Comparison of ENCODE assay signal across 25 cellular contexts in the genomic region with DNA sequence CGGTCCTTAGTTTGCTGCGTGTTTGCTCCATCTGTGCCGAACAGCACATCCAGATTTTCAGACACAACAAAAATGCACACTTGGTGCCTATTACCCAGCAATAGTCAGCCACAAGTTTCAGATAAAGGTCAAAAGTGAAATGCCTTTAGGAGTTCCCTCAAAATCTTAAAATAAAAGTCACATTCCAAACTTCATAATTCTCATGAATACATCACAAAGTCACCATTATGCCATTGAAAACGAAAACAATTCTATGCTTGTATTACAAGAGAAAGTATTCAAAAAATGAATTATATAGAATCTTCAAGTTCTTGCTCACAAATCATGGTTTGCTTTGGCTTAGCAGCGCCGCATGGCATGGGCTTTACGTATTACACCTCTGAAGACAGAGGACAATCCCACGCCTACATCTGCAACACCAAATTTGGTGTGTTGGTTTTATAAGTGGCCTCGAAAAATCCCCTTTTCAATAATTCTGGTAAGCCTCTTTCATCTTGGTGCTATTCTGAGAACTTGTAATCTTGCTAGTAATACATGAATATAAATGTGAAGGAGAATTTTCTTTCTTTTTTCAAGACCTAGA. TPM values are rescaled to one million over a fixed set of nuclear protein-coding genes. Genes with fewer than 3 reads are reported as not detected.
DNase-seq lines count a peak whose midpoint lies in the region; ATAC-seq lines count a peak whose summit lies in the region.
"Had no signal": no experiment of that assay in that cellular context is flagged by ENCODE, and none has a peak within 500 bp of the region (broad histone marks: within the 10 kb centered on the region; RNA-seq: fewer than 3 reads in every experiment).

No MANE protein-coding gene starts in this region.

- H3K9me3 Mint-ChIP-seq in activated naive CD4-positive, alpha-beta T cell treated with anti-CD3 and anti-CD28 coated beads for 36 hours, result no peaks in the 10 kb centered on the region
- H3K9me3 Mint-ChIP-seq in activated T-helper 1 cell treated with anti-CD3 and anti-CD28 coated beads, Interleukin-12 subunit alpha, Interleukin-12 subunit beta, Interleukin-2, Interleukin-4 antibody, amounts not matched to agents 30 ng/mL and 10 ng/mL and 1 ng/mL, durations not matched to agents 14 hours and 24 hours and 36 hours, result peaks cover 4% of the 10 kb centered on the region
- H3K9me3 Mint-ChIP-seq: activated naive CD4-positive, alpha-beta T cell treated with anti-CD3 and anti-CD28 coated beads, Interleukin-2, amount 10 ng/mL, durations not matched to agents 7 days and 5 days; mesothelial cell of epicardium; nephron progenitor cell had no signal

- H3K27me3 Mint-ChIP-seq in activated naive CD4-positive, alpha-beta T cell treated with anti-CD3 and anti-CD28 coated beads for 36 hours (ENCODE audit: low read depth), result peaks cover 16% of the 10 kb centered on the region
- H3K27me3 Mint-ChIP-seq in activated T-helper 1 cell treated with anti-CD3 and anti-CD28 coated beads, Interleukin-12 subunit alpha, Interleukin-12 subunit beta, Interleukin-2, Interleukin-4 antibody, amounts not matched to agents 30 ng/mL and 10 ng/mL and 1 ng/mL, durations not matched to agents 14 hours and 24 hours and 36 hours (ENCODE audit: insufficient read depth), result peaks cover 6% of the 10 kb centered on the region

- no peak overlapping the region for H3K27ac Mint-ChIP-seq in activated naive CD4-positive, alpha-beta T cell treated with anti-CD3 and anti-CD28 coated beads for 36 hours
- H3K27ac Mint-ChIP-seq in activated T-helper 1 cell treated with anti-CD3 and anti-CD28 coated beads, Interleukin-12 subunit alpha, Interleukin-12 subunit beta, Interleukin-2, Interleukin-4 antibody, amounts not matched to agents 30 ng/mL and 10 ng/mL and 1 ng/mL, durations not matched to agents 14 hours and 24 hours and 36 hours, result no peak overlapping the region
- H3K27ac Mint-ChIP-seq: activated naive CD4-positive, alpha-beta T cell treated with anti-CD3 and anti-CD28 coated beads, Interleukin-2, amount 10 ng/mL, durations not matched to agents 7 days and 5 days; mesothelial cell of epicardium; nephron progenitor cell had no signal

- H3K9me3 ChIP-seq in muscle layer of colon (ENCODE audit: low read length), result no peaks in the 10 kb centered on the region
- no peaks in the 10 kb centered on the region for H3K9me3 ChIP-seq in subcutaneous abdominal adipose tissue (ENCODE audit: control insufficient read depth in 5 of 5, low read length in 5 of 5)

- H3K27ac ChIP-seq in muscle layer of colon (ENCODE audit: low read depth, low read length) (peak overlapping the region; percentile 71), subcutaneous abdominal adipose tissue (ENCODE audit: low read depth, low read length) (peak overlapping the region; percentile 82)
- H3K27ac ChIP-seq: BLaER1 treated with 17β-estradiol and CSF1 and Interleukin-3, amounts not matched to agents 10 nM and 100 nM had no signal

- H3K27me3 ChIP-seq in muscle layer of colon (ENCODE audit: control insufficient read depth in 1 of 2, insufficient read depth in 2 of 2, low read length in 2 of 2), result no peaks in the 10 kb centered on the region
- no peaks in the 10 kb centered on the region for H3K27me3 ChIP-seq in subcutaneous abdominal adipose tissue (ENCODE audit: control insufficient read depth in 5 of 5, insufficient read depth in 4 of 5, low read length in 5 of 5)
- H3K27me3 ChIP-seq: BLaER1 treated with 17β-estradiol and CSF1 and Interleukin-3, amounts not matched to agents 10 nM and 100 nM had no signal

- CTCF ChIA-PET in activated naive CD4-positive, alpha-beta T cell treated with anti-CD3 and anti-CD28 coated beads for 36 hours (lab: Charles Lee), result no interaction called here

- H3K9ac ChIP-seq in muscle layer of colon (ENCODE audit: low read length) (no peak overlapping the region), subcutaneous abdominal adipose tissue (ENCODE audit: low read length in 5 of 5) (peak overlapping the region in 3 of 5 donors; percentile 20 to 84 (median 49))
- H3K9ac ChIP-seq: BLaER1 treated with 17β-estradiol and CSF1 and Interleukin-3, amounts not matched to agents 10 nM and 100 nM had no signal

- H3K4me3 ChIP-seq in muscle layer of colon (ENCODE audit: low read depth in 1 of 2, low read length in 2 of 2), result no peak overlapping the region
- no peak overlapping the region for H3K4me3 ChIP-seq in subcutaneous abdominal adipose tissue (ENCODE audit: low read depth in 1 of 5, low read length in 5 of 5)
- H3K4me3 ChIP-seq: BLaER1 treated with 17β-estradiol and CSF1 and Interleukin-3, amounts not matched to agents 10 nM and 100 nM had no signal

- no peaks in the 10 kb centered on the region for H3K36me3 Mint-ChIP-seq in activated naive CD4-positive, alpha-beta T cell treated with anti-CD3 and anti-CD28 coated beads for 36 hours (ENCODE audit: low read depth)
- H3K36me3 Mint-ChIP-seq in activated T-helper 1 cell treated with anti-CD3 and anti-CD28 coated beads, Interleukin-12 subunit alpha, Interleukin-12 subunit beta, Interleukin-2, Interleukin-4 antibody, amounts not matched to agents 30 ng/mL and 10 ng/mL and 1 ng/mL, durations not matched to agents 14 hours and 24 hours and 36 hours (ENCODE audit: low read depth), result no peaks in the 10 kb centered on the region
- H3K36me3 Mint-ChIP-seq: activated naive CD4-positive, alpha-beta T cell treated with anti-CD3 and anti-CD28 coated beads, Interleukin-2, amount 10 ng/mL, durations not matched to agents 7 days and 5 days; mesothelial cell of epicardium had no signal

- peaks cover 11% of the 10 kb centered on the region for H3K4me1 Mint-ChIP-seq in activated naive CD4-positive, alpha-beta T cell treated with anti-CD3 and anti-CD28 coated beads for 36 hours (ENCODE audit: low read depth)
- peaks cover 15% of the 10 kb centered on the region for H3K4me1 Mint-ChIP-seq in activated T-helper 1 cell treated with anti-CD3 and anti-CD28 coated beads, Interleukin-12 subunit alpha, Interleukin-12 subunit beta, Interleukin-2, Interleukin-4 antibody, amounts not matched to agents 30 ng/mL and 10 ng/mL and 1 ng/mL, durations not matched to agents 14 hours and 24 hours and 36 hours (ENCODE audit: low read depth)
- H3K4me1 Mint-ChIP-seq: activated naive CD4-positive, alpha-beta T cell treated with anti-CD3 and anti-CD28 coated beads, Interleukin-2, amount 10 ng/mL, durations not matched to agents 7 days and 5 days had no signal

- H3K4me3 Mint-ChIP-seq in activated naive CD4-positive, alpha-beta T cell treated with anti-CD3 and anti-CD28 coated beads for 36 hours, result no peak overlapping the region
- peak overlapping the region; percentile 2 for H3K4me3 Mint-ChIP-seq in activated T-helper 1 cell treated with anti-CD3 and anti-CD28 coated beads, Interleukin-12 subunit alpha, Interleukin-12 subunit beta, Interleukin-2, Interleukin-4 antibody, amounts not matched to agents 30 ng/mL and 10 ng/mL and 1 ng/mL, durations not matched to agents 14 hours and 24 hours and 36 hours
- H3K4me3 Mint-ChIP-seq: activated naive CD4-positive, alpha-beta T cell treated with anti-CD3 and anti-CD28 coated beads, Interleukin-2, amount 10 ng/mL, durations not matched to agents 7 days and 5 days; mesothelial cell of epicardium; nephron progenitor cell had no signal

- H3K4me1 ChIP-seq in muscle layer of colon (ENCODE audit: insufficient read depth, low read length) (peaks cover 98% of the 10 kb centered on the region), subcutaneous abdominal adipose tissue (ENCODE audit: control insufficient read depth in 5 of 5, insufficient read depth in 5 of 5, low read length in 5 of 5) (peaks cover 18 to 91% (median 88%) of the 10 kb centered on the region in 5 donors)

- no peaks in the 10 kb centered on the region for H3K36me3 ChIP-seq in muscle layer of colon (ENCODE audit: insufficient read depth, low read length)
- H3K36me3 ChIP-seq in subcutaneous abdominal adipose tissue (ENCODE audit: control insufficient read depth in 5 of 5, insufficient read depth in 5 of 5, low read length in 5 of 5), result peaks cover 0 to 19% (median 15%) of the 10 kb centered on the region in 5 donors
- H3K36me3 ChIP-seq: BLaER1 treated with 17β-estradiol and CSF1 and Interleukin-3, amounts not matched to agents 10 nM and 100 nM had no signal

- intact Hi-C loops in activated naive CD4-positive, alpha-beta T cell treated with anti-CD3 and anti-CD28 coated beads for 36 hours (cut with micrococcal nuclease), result no loop called here
- intact Hi-C loops in activated T-helper 1 cell treated with anti-CD3 and anti-CD28 coated beads, Interleukin-12 subunit alpha, Interleukin-12 subunit beta, Interleukin-2, Interleukin-4 antibody, amounts not matched to agents 30 ng/mL and 10 ng/mL and 1 ng/mL, durations not matched to agents 14 hours and 24 hours and 36 hours (cut with micrococcal nuclease), result no loop called here

- no peak for ATAC-seq in HG02642 (IDR thresholded peaks at IDR 0.05; ENCODE audit: poor library complexity, unreplicated experiment)
- ATAC-seq: esophagus mucosa, HepG2, left lobe of liver, SK-N-SH treated with all-trans-retinoic acid at 6 μM for 48 hours had no signal

- DNase-seq in activated naive CD4-positive, alpha-beta T cell treated with anti-CD3 and anti-CD28 coated beads for 36 hours, result peak; percentile 47
- DNase-seq in activated naive CD4-positive, alpha-beta T cell (lab: John Stamatoyannopoulos, UW), result no peak
- DNase-seq in activated T-helper 1 cell treated with anti-CD3 and anti-CD28 coated beads, Interleukin-12 subunit alpha, Interleukin-12 subunit beta, Interleukin-2, Interleukin-4 antibody, amounts not matched to agents 30 ng/mL and 10 ng/mL and 1 ng/mL, durations not matched to agents 14 hours and 24 hours and 36 hours (ENCODE audit: low spot score), result no peak
- DNase-seq in NCI-H524 (lab: John Stamatoyannopoulos, UW) (no peak), HCEC 1CT (no peak)
- DNase-seq: ACHN; activated CD4-positive, alpha-beta T cell treated with anti-CD3 and anti-CD28 coated beads for 1 hour; activated naive CD4-positive, alpha-beta T cell treated with anti-CD3 and anti-CD28 coated beads, Interleukin-2, amount 10 ng/mL, durations not matched to agents 7 days and 5 days; aorta; cerebellar nuclear complex; effector CD8-positive, alpha-beta T cell; NCI-H1105 treated with DMSO at 0.1 percent for 48 hours; nephron progenitor cell; RPMI8226; stimulated activated CD8-positive, alpha-beta memory T cell treated with anti-CD3 and anti-CD28 coated beads, Interleukin-4, amount 100 ng/mL, for 48 hours; T1000 had no signal

RNA-seq across cellular contexts. Expression of a gene that starts 26.6 kb away (rescaled TPM):
- under 1 TPM in 1 of 2 experiments, not detected in 1; 0.07 TPM for total RNA-seq in activated naive CD4-positive, alpha-beta T cell treated with anti-CD3 and anti-CD28 coated beads for 36 hours
- total RNA-seq in activated T-helper 1 cell treated with anti-CD3 and anti-CD28 coated beads, Interleukin-12 subunit alpha, Interleukin-12 subunit beta, Interleukin-2, Interleukin-4 antibody, amounts not matched to agents 30 ng/mL and 10 ng/mL and 1 ng/mL, durations not matched to agents 14 hours and 24 hours and 36 hours, result not detected in 2 replicates
- total RNA-seq: HepG2 had no signal

RNA-seq across cellular contexts. Expression of a gene that starts 26.8 kb away (rescaled TPM):
- total RNA-seq in activated naive CD4-positive, alpha-beta T cell treated with anti-CD3 and anti-CD28 coated beads for 36 hours, result not detected
- total RNA-seq in activated T-helper 1 cell treated with anti-CD3 and anti-CD28 coated beads, Interleukin-12 subunit alpha, Interleukin-12 subunit beta, Interleukin-2, Interleukin-4 antibody, amounts not matched to agents 30 ng/mL and 10 ng/mL and 1 ng/mL, durations not matched to agents 14 hours and 24 hours and 36 hours, result 0.10 TPM in 1 of 2 replicates, not detected in the other
